ENCODE assay signal across 8 cellular contexts in genomic region chr17:81911277-81911961, GRCh38. TPM values are rescaled to one million over a fixed set of nuclear protein-coding genes. Genes with fewer than 3 reads are reported as not detected.
DNase-seq lines count a peak whose midpoint lies in the region; ATAC-seq and TF ChIP-seq lines count a peak whose summit lies in the region.

Gene PCYT2 (minus strand): TSS chr17:81911399. CDS start chr17:81911355, 44 bp downstream.

- peak; percentile 100 for DNase-seq in AG08396 (ENCODE audit: low spot score)
- peak; percentile 89 to 94 for DNase-seq in NCI-H524 (lab: John Stamatoyannopoulos, UW)
- DNase-seq in activated CD4-positive, alpha-beta T cell treated with anti-CD3 and anti-CD28 coated beads for 48 hours: peak; percentile 96
- peak; percentile 95 for DNase-seq in left colon
- peak; percentile 93 for DNase-seq in stimulated activated CD4-positive, alpha-beta T cell treated with anti-CD3 and anti-CD28 coated beads, Interleukin-1b, Interleukin-23, amount 100 ng/mL, for 48 hours

- peak; percentile 54 for TF ChIP-seq POLR2A in GM19099 (IDR thresholded peaks at IDR 0.05; ENCODE audit: extremely low read depth, insufficient read length, low read depth)

- peak within 1 kb of the TSS; percentile 83 for H3K27ac ChIP-seq in cingulate gyrus (ENCODE audit: low read depth, low read length)

- intact Hi-C loops in left colon (cut with DNase I, micrococcal nuclease): no loop called here

- ATAC-seq in HG03432 (IDR thresholded peaks at IDR 0.05; ENCODE audit: unreplicated experiment) (peak; percentile 72), left colon (peak; percentile 88)

RNA-seq across cellular contexts. Expression of gene PCYT2, which starts in this region (rescaled TPM):
- total RNA-seq in left colon: 10 to 100 TPM; 49.9 to 68.9 TPM

Comparison
In these comparisons a context has a peak if more than half of its experiments do, and no peak if none do; other contexts are left out.
1. Peak in every context shown above with its lines: DNase-seq, ATAC-seq and H3K27ac ChIP-seq.